Comparison of ENCODE assay signal across 16 cellular contexts in the genomic region with DNA sequence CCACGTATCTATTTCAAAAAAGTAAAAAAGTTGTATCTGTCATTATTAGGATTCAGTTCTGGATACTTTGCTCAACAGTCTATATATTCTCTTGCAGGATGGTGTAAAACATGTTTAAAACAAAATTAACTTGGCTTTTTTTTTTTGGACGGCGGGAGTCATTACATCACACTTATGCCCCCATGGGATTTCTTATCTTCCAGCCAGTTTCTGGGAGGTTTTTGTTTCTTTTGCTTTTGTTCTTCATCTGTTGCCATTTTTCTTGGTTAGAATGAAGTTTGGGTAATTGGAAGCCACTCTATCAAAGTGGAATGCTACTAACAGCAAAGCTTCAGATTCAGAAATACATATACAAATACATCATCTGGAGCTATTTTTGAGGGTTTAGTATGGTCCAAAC. TPM values are rescaled to one million over a fixed set of nuclear protein-coding genes. Genes with fewer than 3 reads are reported as not detected.
DNase-seq lines count a peak whose midpoint lies in the region; ATAC-seq and TF ChIP-seq lines count a peak whose summit lies in the region.
"Had no signal": no experiment of that assay in that cellular context is flagged by ENCODE, and none has a peak within 500 bp of the region (broad histone marks: within the 10 kb centered on the region; RNA-seq: fewer than 3 reads in every experiment).

No MANE protein-coding gene starts in this region.

- H3K4me1 ChIP-seq in CD8-positive, alpha-beta T cell (ENCODE audit: insufficient read depth, low read length): peaks cover 26% of the 10 kb centered on the region

- TF ChIP-seq CTCF in CD8-positive, alpha-beta T cell (IDR thresholded peaks at IDR 0.05): no peak
- TF ChIP-seq CTCF in HFFc6 (IDR thresholded peaks at IDR 0.05): no peak
- TF ChIP-seq CTCF in nephron progenitor cell (IDR thresholded peaks at IDR 0.05): no peak

- ATAC-seq in CD8-positive, alpha-beta T cell: no peak
- ATAC-seq in central memory CD8-positive, alpha-beta T cell (replicated peaks; ENCODE audit: extremely low read depth, poor library complexity, severe bottlenecking): no peak
- no peak for ATAC-seq in GM21786 (IDR thresholded peaks at IDR 0.05; ENCODE audit: unreplicated experiment)
- ATAC-seq: left lung; stimulated activated naive CD8-positive, alpha-beta T cell treated with anti-CD3 and anti-CD28 coated beads, Interleukin-15, Interleukin-2, amounts not matched to agents 100 U/mL and 50 U/mL, for 24 hours had no signal

- CTCF ChIA-PET in CD8-positive, alpha-beta T cell (lab: Charles Lee): interaction anchor here (2.1 kb wide), 1 partner anchor 17 kb away, joined by 7 read pairs; no protein-coding TSS in a partner anchor

- no peaks in the 10 kb centered on the region for H3K27me3 Mint-ChIP-seq in CD8-positive, alpha-beta T cell (ENCODE audit: low read depth)
- H3K27me3 Mint-ChIP-seq in HFFc6 (ENCODE audit: insufficient read depth) (no peaks in the 10 kb centered on the region; the same call in 1 of the 2 replicates), nephron progenitor cell (ENCODE audit: low read depth, poor library complexity) (no peaks in the 10 kb centered on the region)
- no peaks in the 10 kb centered on the region for H3K27me3 Mint-ChIP-seq in central memory CD8-positive, alpha-beta T cell

- POLR2A ChIA-PET in CD8-positive, alpha-beta T cell (lab: Charles Lee): no interaction called here

- H3K4me3 ChIP-seq in CD8-positive, alpha-beta T cell (ENCODE audit: low read depth, low read length): no peak overlapping the region
- H3K4me3 ChIP-seq: HAP-1 had no signal

- no peaks in the 10 kb centered on the region for H3K36me3 ChIP-seq in CD8-positive, alpha-beta T cell (ENCODE audit: insufficient read depth, low read length)
- H3K36me3 ChIP-seq: HAP-1, left lung, neutrophil had no signal

- no peak for DNase-seq in CD8-positive, alpha-beta T cell
- no peak for DNase-seq in HFFc6
- DNase-seq in central memory CD8-positive, alpha-beta T cell (ENCODE audit: low spot score in 2 of 2): no peak
- no peak for DNase-seq in nephron progenitor cell
- DNase-seq in DMS79 (lab: John Stamatoyannopoulos, UW): no peak
- DNase-seq in D341Med (ENCODE audit: low spot score): no peak
- DNase-seq: activated CD4-positive, alpha-beta T cell treated with anti-CD3 and anti-CD28 coated beads for 48 hours; caudate nucleus; hippocampal formation; left lung; NCI-H187 treated with DMSO at 0.1 percent for 48 hours; stimulated activated naive CD8-positive, alpha-beta T cell treated with anti-CD3 and anti-CD28 coated beads, Interleukin-15, Interleukin-2, amounts not matched to agents 100 U/mL and 50 U/mL, for 24 hours had no signal

- H3K27ac Mint-ChIP-seq in CD8-positive, alpha-beta T cell: no peak overlapping the region
- 0 out of 2 replicates have a peak overlapping the region, but pooled peaks have one; percentile 17 for H3K27ac Mint-ChIP-seq in HFFc6
- H3K27ac Mint-ChIP-seq in central memory CD8-positive, alpha-beta T cell (ENCODE audit: low read depth): no peak overlapping the region
- H3K27ac Mint-ChIP-seq in nephron progenitor cell: peak overlapping the region; percentile 91

- no peaks in the 10 kb centered on the region for H3K9me3 Mint-ChIP-seq in CD8-positive, alpha-beta T cell
- H3K9me3 Mint-ChIP-seq in HFFc6 (no peaks in the 10 kb centered on the region), nephron progenitor cell (no peaks in the 10 kb centered on the region)
- no peaks in the 10 kb centered on the region for H3K9me3 Mint-ChIP-seq in central memory CD8-positive, alpha-beta T cell

- intact Hi-C loops in CD8-positive, alpha-beta T cell (cut with DNase I, micrococcal nuclease): loop anchor here (5.0 to 10.0 kb wide), 4 partner anchors 241 to 1998 kb away; partner anchors contain the start of genes NREP (in 1 of the 2) and YTHDC2 (in 1 of the 2)

- peaks cover 30% of the 10 kb centered on the region for H3K4me1 Mint-ChIP-seq in CD8-positive, alpha-beta T cell (ENCODE audit: low read depth)
- peaks cover 41% of the 10 kb centered on the region for H3K4me1 Mint-ChIP-seq in HFFc6 (ENCODE audit: low read depth)
- H3K4me1 Mint-ChIP-seq in central memory CD8-positive, alpha-beta T cell: peaks cover 29% of the 10 kb centered on the region
- peaks cover 56% of the 10 kb centered on the region for H3K4me1 Mint-ChIP-seq in nephron progenitor cell

- H3K27ac ChIP-seq in CD8-positive, alpha-beta T cell (ENCODE audit: low read depth, low read length): no peak overlapping the region
- H3K27ac ChIP-seq: HL-60, neutrophil had no signal

- H3K36me3 Mint-ChIP-seq in CD8-positive, alpha-beta T cell: peaks cover 11% of the 10 kb centered on the region
- H3K36me3 Mint-ChIP-seq in HFFc6 (ENCODE audit: low read depth) (no peaks in the 10 kb centered on the region), nephron progenitor cell (ENCODE audit: low read depth) (peaks cover 4% of the 10 kb centered on the region)
- H3K36me3 Mint-ChIP-seq in central memory CD8-positive, alpha-beta T cell (ENCODE audit: insufficient read depth): peaks cover 4% of the 10 kb centered on the region

- H3K9me3 ChIP-seq in CD8-positive, alpha-beta T cell (ENCODE audit: low read length): no peaks in the 10 kb centered on the region
- H3K9me3 ChIP-seq: HAP-1, left lung, neutrophil had no signal

- no peaks in the 10 kb centered on the region for H3K27me3 ChIP-seq in CD8-positive, alpha-beta T cell (ENCODE audit: insufficient read depth, low read length)
- H3K27me3 ChIP-seq: left lung had no signal

- peak overlapping the region; percentile 47 for H3K4me3 Mint-ChIP-seq in CD8-positive, alpha-beta T cell
- H3K4me3 Mint-ChIP-seq in HFFc6 (peak overlapping the region; percentile 94; the same call in 1 of the 2 replicates), nephron progenitor cell (peak overlapping the region; percentile 72)
- H3K4me3 Mint-ChIP-seq in central memory CD8-positive, alpha-beta T cell: peak overlapping the region; percentile 6

RNA-seq across cellular contexts. Expression of gene STARD4, which starts 1.8 kb away (rescaled TPM):
- total RNA-seq in CD8-positive, alpha-beta T cell: 10 to 100 TPM; 31.7 to 32.4 TPM
- total RNA-seq in HFFc6 (2021; fragmentation: NEBNext Ultra II Directional; extraction: Animal tissue kit (Norgen Biotek cat#: 25700)): 10 to 100 TPM; 18.0 to 26.4 (median 24.4) TPM

Comparison
In these comparisons a context has a peak if more than half of its experiments do, and no peak if none do; other contexts are left out.
1. H3K27ac Mint-ChIP-seq: peak in HFFc6 (single experiment) and nephron progenitor cell (single experiment); none in CD8-positive, alpha-beta T cell (single experiment) and central memory CD8-positive, alpha-beta T cell (single experiment).
2. H3K4me3 Mint-ChIP-seq: peak in every context shown above with its lines; median percentile 94 in HFFc6; 72 in nephron progenitor cell; 47 in CD8-positive, alpha-beta T cell; 6 in central memory CD8-positive, alpha-beta T cell.